In genomic region chr17:8222380-8222629, GRCh38 we compare ENCODE assay signal across 8 cellular contexts. TPM values are rescaled to one million over a fixed set of nuclear protein-coding genes. Genes with fewer than 3 reads are reported as not detected.
DNase-seq lines count a peak whose midpoint lies in the region; ATAC-seq and TF ChIP-seq lines count a peak whose summit lies in the region.

No MANE protein-coding gene starts in this region.

- H3K9ac ChIP-seq in HUES64 (ENCODE audit: low read depth, low read length) (no peak overlapping the region), mucosa of rectum (ENCODE audit: low read depth in 1 of 2, low read length in 2 of 2) (peak overlapping the region; percentile 83 to 88)

- ATAC-seq in GM19463 (IDR thresholded peaks at IDR 0.05; ENCODE audit: unreplicated experiment) = peak; percentile 25
- ATAC-seq in HG03095 (IDR thresholded peaks at IDR 0.05; ENCODE audit: unreplicated experiment) = no peak

- in situ Hi-C loops in brain microvascular endothelial cell (cut with HindIII; ENCODE audit: low pct_ligation_motif_present, low sequenced_read_pairs) = no loop called here

- intact Hi-C loops in CD14-positive monocyte (cut with micrococcal nuclease) = loop anchor here (2.0 to 5.0 kb wide), 6 partner anchors 24 to 105 kb away; partner anchors contain the start of genes ALOXE3 (in 1 of the 2), BORCS6 (in 1 of the 2), CTC1 (in 1 of the 2) and PFAS (in 1 of the 2)

- DNase-seq in CD14-positive monocyte (ENCODE audit: low spot score) (no peak), brain microvascular endothelial cell (no peak), ureter (ENCODE audit: low spot score) (no peak), AG08395 (ENCODE audit: low spot score) (no peak)

- 0 out of 2 replicates have a peak, but pooled peaks cover 3% of the 10 kb centered on the region for H3K4me1 ChIP-seq in HUES64 (ENCODE audit: insufficient read depth, low read length)
- H3K4me1 ChIP-seq in mucosa of rectum (ENCODE audit: control insufficient read depth in 2 of 2, insufficient read depth in 2 of 2, low read length in 2 of 2) = peaks cover 19% of the 10 kb centered on the region in 2 donors

- H3K9me3 Mint-ChIP-seq in CD14-positive monocyte = peaks cover 0 to 3% (median 0%) of the 10 kb centered on the region in 7 donors

- H3K27ac ChIP-seq in HUES64 (ENCODE audit: low read depth, low read length) = no peak overlapping the region; the same call in 1 of the 2 replicates
- peak overlapping the region; percentile 94 for H3K27ac ChIP-seq in brain microvascular endothelial cell
- H3K27ac ChIP-seq in mucosa of rectum (ENCODE audit: low read depth in 2 of 2, low read length in 2 of 2) = peak overlapping the region; percentile 97 to 99

- peaks cover 26 to 29% of the 10 kb centered on the region in 2 donors for H3K36me3 Mint-ChIP-seq in CD14-positive monocyte

- peaks cover 46% of the 10 kb centered on the region for H3K4me1 Mint-ChIP-seq in CD14-positive monocyte

- H3K27me3 ChIP-seq in HUES64 (ENCODE audit: insufficient read depth, low read length) (no peaks in the 10 kb centered on the region), brain microvascular endothelial cell (replicated peaks) (no peaks in the 10 kb centered on the region), mucosa of rectum (ENCODE audit: control insufficient read depth in 2 of 2, insufficient read depth in 2 of 2, low read length in 2 of 2) (no peaks in the 10 kb centered on the region)

- peak overlapping the region; percentile 96 to 98 for H3K4me3 Mint-ChIP-seq in CD14-positive monocyte

- under 1% methylated on average over 9 of the region's 9 CpGs for WGBS in HUES64

- peak overlapping the region; percentile 75 for H3K4me3 ChIP-seq in HUES64 (ENCODE audit: low read length)
- peak overlapping the region; percentile 69 for H3K4me3 ChIP-seq in brain microvascular endothelial cell (ENCODE audit: low read depth, low read length)
- H3K4me3 ChIP-seq in mucosa of rectum (ENCODE audit: low read length in 2 of 2) = peak overlapping the region; percentile 88

- H3K27ac Mint-ChIP-seq in CD14-positive monocyte = peak overlapping the region; percentile 98 to 99 (median 98)

- H3K36me3 ChIP-seq in HUES64 (ENCODE audit: insufficient read depth, low read length) (peaks cover 1% of the 10 kb centered on the region; the same call in 1 of the 2 replicates), brain microvascular endothelial cell (replicated peaks) (no peaks in the 10 kb centered on the region), mucosa of rectum (ENCODE audit: control insufficient read depth in 2 of 2, insufficient read depth in 2 of 2, low read length in 2 of 2) (no peaks in the 10 kb centered on the region)

- H3K9me3 ChIP-seq in HUES64 (ENCODE audit: insufficient read depth, low read depth, low read length) (no peaks in the 10 kb centered on the region), mucosa of rectum (ENCODE audit: control insufficient read depth in 2 of 2, low read length in 2 of 2) (no peaks in the 10 kb centered on the region)

- TF ChIP-seq CTCF in CD14-positive monocyte (IDR thresholded peaks at IDR 0.05) (no peak), brain microvascular endothelial cell (IDR thresholded peaks at IDR 0.05; ENCODE audit: low read depth, low read length, missing control alignments) (no peak)

- peaks cover 0 to 5% (median 0%) of the 10 kb centered on the region in 3 donors for H3K27me3 Mint-ChIP-seq in CD14-positive monocyte (ENCODE audit: low read depth in 3 of 3)

RNA-seq across cellular contexts. Expression of gene AURKB, which starts 11.9 kb away (rescaled TPM):
- under 1 TPM; 0.38 to 0.79 TPM for polyA plus RNA-seq in CD14-positive monocyte
- polyA plus RNA-seq in HUES64 (2013, experiment 1 of 2) = 119 TPM
- polyA plus RNA-seq in HUES64 (2013, experiment 2 of 2) = 134 TPM
- total RNA-seq in ureter = 1.9 TPM

RNA-seq across cellular contexts. Expression of gene CTC1, which starts 25.6 kb away (rescaled TPM):
- polyA plus RNA-seq in CD14-positive monocyte = 1 to 10 TPM; 2.2 to 4.1 TPM
- 12.4 TPM for polyA plus RNA-seq in HUES64 (2013, experiment 1 of 2)
- polyA plus RNA-seq in HUES64 (2013, experiment 2 of 2) = 10.8 TPM
- 63.1 TPM for total RNA-seq in ureter

RNA-seq across cellular contexts. Expression of gene PFAS, which starts 26.8 kb away (rescaled TPM):
- polyA plus RNA-seq in CD14-positive monocyte = 1 to 10 TPM; 4.1 to 4.4 TPM
- polyA plus RNA-seq in HUES64 (2013, experiment 1 of 2) = 63.3 TPM
- 55.2 TPM for polyA plus RNA-seq in HUES64 (2013, experiment 2 of 2)
- 82.6 TPM for total RNA-seq in ureter

RNA-seq across cellular contexts. Expression of gene BORCS6, which starts 32.3 kb away (rescaled TPM):
- polyA plus RNA-seq in CD14-positive monocyte = 10 to 100 TPM; 13.9 to 14.1 TPM
- polyA plus RNA-seq in HUES64 (2013, experiment 1 of 2) = 2.6 TPM
- 3.0 TPM for polyA plus RNA-seq in HUES64 (2013, experiment 2 of 2)
- 7.1 TPM for total RNA-seq in ureter

RNA-seq across cellular contexts. Expression of gene TMEM107, which starts 46.1 kb away (rescaled TPM):
- 10 to 100 TPM; 31.4 to 37.4 TPM for polyA plus RNA-seq in CD14-positive monocyte
- 29.8 TPM for polyA plus RNA-seq in HUES64 (2013, experiment 1 of 2)
- 35.4 TPM for polyA plus RNA-seq in HUES64 (2013, experiment 2 of 2)
- 17.1 TPM for total RNA-seq in ureter
